In genomic region chr14:105857223-105857815, GRCh38 we compare ENCODE assay signal across 11 cellular contexts.
A peak's percentile ranks its signal among the peaks of the same experiment; 100 is the strongest.
DNase-seq lines count a peak whose midpoint lies in the region; ATAC-seq and TF ChIP-seq lines count a peak whose summit lies in the region.
"Had no signal": no experiment of that assay in that cellular context is flagged by ENCODE, and none has a peak within 500 bp of the region (broad histone marks: within the 10 kb centered on the region; RNA-seq: fewer than 3 reads in every experiment).

No MANE protein-coding gene starts in this region.

- H3K9me3 Mint-ChIP-seq in activated T-cell treated with anti-CD3 and anti-CD28 coated beads, Interleukin-2, amount 50 U/mL, for 72 hours, result no peaks in the 10 kb centered on the region
- no peaks in the 10 kb centered on the region for H3K9me3 Mint-ChIP-seq in T-cell
- peaks cover 0 to 3% of the 10 kb centered on the region in 2 donors for H3K9me3 Mint-ChIP-seq in stimulated activated naive B cell treated with anti-CD40 and anti-IgM and Interleukin-4, amounts not matched to agents 10 μg/mL and 1 μg/mL and 100 μg/mL, for 72 hours

- no peak for TF ChIP-seq CTCF in GM10248 (IDR thresholded peaks at IDR 0.05; ENCODE audit: control extremely low read depth, extremely low read depth, low read depth, missing control alignments)

- POLR2A ChIA-PET in T-cell (lab: Charles Lee) (no interaction called here), GM10248 (lab: Yijun Ruan, JAX) (interaction anchor here (1.2 kb wide), 1 partner anchor 61 kb away, joined by 3 read pairs; no protein-coding TSS in a partner anchor)

- H3K4me1 Mint-ChIP-seq in activated T-cell treated with anti-CD3 and anti-CD28 coated beads, Interleukin-2, amount 50 U/mL, for 72 hours (ENCODE audit: low read depth), result peaks cover 19% of the 10 kb centered on the region
- peaks cover 17 to 49% (median 38%) of the 10 kb centered on the region in 3 donors for H3K4me1 Mint-ChIP-seq in T-cell
- H3K4me1 Mint-ChIP-seq in stimulated activated naive B cell treated with anti-CD40 and anti-IgM and Interleukin-4, amounts not matched to agents 10 μg/mL and 1 μg/mL and 100 μg/mL, for 72 hours, result peaks cover 35 to 55% of the 10 kb centered on the region in 2 donors

- no peak overlapping the region for H3K4me3 Mint-ChIP-seq in activated T-cell treated with anti-CD3 and anti-CD28 coated beads, Interleukin-2, amount 50 U/mL, for 72 hours
- peak overlapping the region in 2 of 3 donors; percentile 35 to 58 for H3K4me3 Mint-ChIP-seq in T-cell
- H3K4me3 Mint-ChIP-seq in stimulated activated naive B cell treated with anti-CD40 and anti-IgM and Interleukin-4, amounts not matched to agents 10 μg/mL and 1 μg/mL and 100 μg/mL, for 72 hours, result peak overlapping the region; percentile 93 to 98

- no peaks in the 10 kb centered on the region for H3K36me3 Mint-ChIP-seq in activated T-cell treated with anti-CD3 and anti-CD28 coated beads, Interleukin-2, amount 50 U/mL, for 72 hours (ENCODE audit: insufficient read depth in 2 of 2)
- H3K36me3 Mint-ChIP-seq in T-cell, result no peaks in the 10 kb centered on the region
- peaks cover 89 to 100% of the 10 kb centered on the region in 2 donors for H3K36me3 Mint-ChIP-seq in stimulated activated naive B cell treated with anti-CD40 and anti-IgM and Interleukin-4, amounts not matched to agents 10 μg/mL and 1 μg/mL and 100 μg/mL, for 72 hours

- H3K27ac Mint-ChIP-seq in activated T-cell treated with anti-CD3 and anti-CD28 coated beads, Interleukin-2, amount 50 U/mL, for 72 hours, result no peak overlapping the region
- peak overlapping the region in 1 of 2 donors; percentile 77 for H3K27ac Mint-ChIP-seq in T-cell
- H3K27ac Mint-ChIP-seq in stimulated activated naive B cell treated with anti-CD40 and anti-IgM and Interleukin-4, amounts not matched to agents 10 μg/mL and 1 μg/mL and 100 μg/mL, for 72 hours, result peak overlapping the region; percentile 100

- intact Hi-C loops in left cardiac atrium (cut with DNase I), result no loop called here

- H3K27me3 Mint-ChIP-seq in activated T-cell treated with anti-CD3 and anti-CD28 coated beads, Interleukin-2, amount 50 U/mL, for 72 hours (ENCODE audit: low read depth), result peaks cover 9% of the 10 kb centered on the region
- H3K27me3 Mint-ChIP-seq in T-cell, result peaks cover 6 to 15% of the 10 kb centered on the region in 2 donors
- peaks cover 0 to 7% of the 10 kb centered on the region in 2 donors for H3K27me3 Mint-ChIP-seq in stimulated activated naive B cell treated with anti-CD40 and anti-IgM and Interleukin-4, amounts not matched to agents 10 μg/mL and 1 μg/mL and 100 μg/mL, for 72 hours

- DNase-seq in activated T-cell treated with anti-CD3 and anti-CD28 coated beads, Interleukin-2, amount 50 U/mL, for 1 hour, result peak; percentile 23
- DNase-seq in activated T-cell treated with anti-CD3 and anti-CD28 coated beads, Interleukin-2, amount 50 U/mL, for 72 hours, result no peak
- DNase-seq in T-cell (peak in 8 of 34 experiments; percentile 2 to 34 (median 13)), left cardiac atrium (peak; percentile 10), GM10248 (ENCODE audit: extremely low spot score) (no peak)
- DNase-seq in stimulated activated naive B cell treated with anti-CD40 and anti-IgM and Interleukin-4, amounts not matched to agents 10 μg/mL and 1 μg/mL and 100 μg/mL, for 72 hours, result no peak
- no peak for DNase-seq in stimulated activated CD4-positive, alpha-beta T cell treated with anti-CD3 and anti-CD28 coated beads, Interleukin-2, amount 100 ng/mL, for 48 hours
- DNase-seq in effector CD8-positive, alpha-beta T cell (lab: John Stamatoyannopoulos, UW), result no peak
- DNase-seq: ACHN, foreskin fibroblast, NCI-H1694 treated with DMSO at 0.1 percent for 48 hours had no signal

- no peak for ATAC-seq in activated T-cell treated with anti-CD3 and anti-CD28 coated beads, Interleukin-2, amount 50 U/mL, for 72 hours (replicated peaks in 1 of 2)
- ATAC-seq in T-cell (replicated peaks in 1 of 4) (peak; percentile 9 to 21 (median 18)), left cardiac atrium (no peak)
- ATAC-seq in stimulated activated naive B cell treated with anti-CD40 and anti-IgM and Interleukin-4, amounts not matched to agents 10 μg/mL and 1 μg/mL and 100 μg/mL, for 72 hours (replicated peaks), result peak; percentile 1 to 2

- CTCF ChIA-PET in T-cell (lab: Charles Lee) (interaction anchor here in 1 of 2 donors (0.5 kb wide), 1 partner anchor 1780 kb away, joined by 8 read pairs; no protein-coding TSS in a partner anchor), GM10248 (lab: Yijun Ruan, JAX) (interaction anchor here (0.9 kb wide), 1 partner anchor 143 kb away, joined by 5 read pairs; no protein-coding TSS in a partner anchor)

Comparison
In these comparisons a context has a peak if more than half of its experiments do, and no peak if none do; other contexts are left out.
1. DNase-seq: peak in activated T-cell treated with anti-CD3 and anti-CD28 coated beads, Interleukin-2, amount 50 U/mL, for 1 hour (single experiment) and left cardiac atrium (single experiment); none in activated T-cell treated with anti-CD3 and anti-CD28 coated beads, Interleukin-2, amount 50 U/mL, for 72 hours (0 of 2), stimulated activated naive B cell treated with anti-CD40 and anti-IgM and Interleukin-4, amounts not matched to agents 10 μg/mL and 1 μg/mL and 100 μg/mL, for 72 hours (single experiment), GM10248 (single experiment), stimulated activated CD4-positive, alpha-beta T cell treated with anti-CD3 and anti-CD28 coated beads, Interleukin-2, amount 100 ng/mL, for 48 hours (0 of 2) and effector CD8-positive, alpha-beta T cell (single experiment).
2. ATAC-seq: peak in T-cell (4 of 4) and stimulated activated naive B cell treated with anti-CD40 and anti-IgM and Interleukin-4, amounts not matched to agents 10 μg/mL and 1 μg/mL and 100 μg/mL, for 72 hours (2 of 2); none in activated T-cell treated with anti-CD3 and anti-CD28 coated beads, Interleukin-2, amount 50 U/mL, for 72 hours (0 of 2) and left cardiac atrium (0 of 2).
3. H3K4me3 Mint-ChIP-seq: peak in T-cell (2 of 3) and stimulated activated naive B cell treated with anti-CD40 and anti-IgM and Interleukin-4, amounts not matched to agents 10 μg/mL and 1 μg/mL and 100 μg/mL, for 72 hours (2 of 2); none in activated T-cell treated with anti-CD3 and anti-CD28 coated beads, Interleukin-2, amount 50 U/mL, for 72 hours (0 of 2).